ENCODE assay signal across 17 cellular contexts in the genomic region with DNA sequence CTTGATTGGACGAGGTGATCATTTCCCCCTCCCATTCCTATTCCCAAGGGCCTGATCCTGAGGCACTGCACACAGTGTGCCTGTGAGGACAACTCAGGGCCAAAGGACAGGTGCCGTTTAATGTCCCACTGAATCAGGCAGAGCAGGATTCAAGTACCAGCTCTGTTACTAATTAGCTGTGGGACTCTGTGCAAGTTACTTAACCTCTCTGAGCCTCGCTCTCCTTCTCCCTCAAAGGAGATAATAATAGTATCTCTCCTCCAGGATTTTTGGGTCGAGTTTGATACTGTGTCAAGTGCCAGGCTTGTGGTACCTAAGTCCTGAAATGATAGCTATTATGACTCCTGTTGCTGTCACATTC.
A peak's percentile ranks its signal among the peaks of the same experiment; 100 is the strongest.
DNase-seq lines count a peak whose midpoint lies in the region; ATAC-seq and TF ChIP-seq lines count a peak whose summit lies in the region.
"Had no signal": no experiment of that assay in that cellular context is flagged by ENCODE, and none has a peak within 500 bp of the region (broad histone marks: within the 10 kb centered on the region; RNA-seq: fewer than 3 reads in every experiment).

No MANE protein-coding gene starts in this region.

- H3K36me3 Mint-ChIP-seq in endodermal cell (ENCODE audit: low read depth) (no peaks in the 10 kb centered on the region), neural progenitor cell (no peaks in the 10 kb centered on the region)
- H3K36me3 Mint-ChIP-seq: CD8-positive, alpha-beta T cell had no signal

- no peak overlapping the region for H3K27ac Mint-ChIP-seq in endodermal cell
- H3K27ac Mint-ChIP-seq in neural progenitor cell: peak overlapping the region; percentile 81
- H3K27ac Mint-ChIP-seq: CD8-positive, alpha-beta T cell had no signal

- no peak overlapping the region for H3K4me3 Mint-ChIP-seq in endodermal cell
- no peak overlapping the region for H3K4me3 Mint-ChIP-seq in neural progenitor cell
- H3K4me3 Mint-ChIP-seq: CD8-positive, alpha-beta T cell had no signal

- ATAC-seq in GM21526 (IDR thresholded peaks at IDR 0.05; ENCODE audit: low FRiP score, unreplicated experiment) (peak; percentile 7), Right ventricle myocardium inferior (no peak)
- ATAC-seq: CD8-positive, alpha-beta T cell had no signal

- H3K36me3 ChIP-seq in endodermal cell (ENCODE audit: control insufficient read depth, insufficient read depth, low read length) (no peaks in the 10 kb centered on the region), neural progenitor cell (no peaks in the 10 kb centered on the region)

- H3K4me1 ChIP-seq in endodermal cell (ENCODE audit: control insufficient read depth, insufficient read depth, low read length) (no peaks in the 10 kb centered on the region), neural progenitor cell (peaks cover 29% of the 10 kb centered on the region)

- no peak overlapping the region for H3K4me3 ChIP-seq in endodermal cell (ENCODE audit: low read length)
- no peak overlapping the region for H3K4me3 ChIP-seq in neural progenitor cell
- H3K4me3 ChIP-seq: GM23248 had no signal

- H3K4me1 Mint-ChIP-seq in endodermal cell (peaks cover 22% of the 10 kb centered on the region), neural progenitor cell (peaks cover 71% of the 10 kb centered on the region)

- H3K27me3 ChIP-seq in endodermal cell (ENCODE audit: control insufficient read depth, insufficient read depth, low read length, poor library complexity, severe bottlenecking): no peaks in the 10 kb centered on the region
- peaks cover 61% of the 10 kb centered on the region for H3K27me3 ChIP-seq in neural progenitor cell

- intact Hi-C loops in Right ventricle myocardium inferior (cut with DNase I): no loop called here

- H3K9ac ChIP-seq in endodermal cell (ENCODE audit: extremely low read depth, low read length, poor library complexity, severe bottlenecking) (no peak overlapping the region), neural progenitor cell (no peak overlapping the region)
- H3K9ac ChIP-seq: GM23248 had no signal

- H3F3A ChIP-seq in neural progenitor cell (ENCODE audit: low read depth): no peaks in the 10 kb centered on the region

- H3K4me2 ChIP-seq in neural progenitor cell: no peak overlapping the region

- TF ChIP-seq CTCF in endodermal cell (conservative IDR thresholded peaks at IDR 0.05): no peak
- no peak for TF ChIP-seq CTCF in neural progenitor cell (IDR thresholded peaks at IDR 0.05)

- no peaks in the 10 kb centered on the region for H3K9me3 ChIP-seq in endodermal cell (ENCODE audit: control insufficient read depth, low read length)
- no peaks in the 10 kb centered on the region for H3K9me3 ChIP-seq in neural progenitor cell (ENCODE audit: low read depth)

- DNase-seq in endodermal cell (peak; percentile 22), neural progenitor cell (ENCODE audit: low spot score) (no peak), occipital lobe (lab: John Stamatoyannopoulos, UW) (no peak), Right ventricle myocardium inferior (ENCODE audit: missing footprints) (no peak), NCI-H1417 treated with DMSO at 0.1 percent for 48 hours (lab: John Stamatoyannopoulos, UW) (no peak)
- DNase-seq: AML-193; CD8-positive, alpha-beta T cell; DMS 273 treated with DMSO at 0.1 percent for 48 hours; DND-41; EL; GM23248; HCEC 1CT; IMR-90; Karpas-422; KBM-7 had no signal

- H3K9me3 Mint-ChIP-seq in endodermal cell (no peaks in the 10 kb centered on the region), neural progenitor cell (no peaks in the 10 kb centered on the region)
- H3K9me3 Mint-ChIP-seq: CD8-positive, alpha-beta T cell had no signal

- WGBS in endodermal cell (ENCODE audit: insufficient coverage in 1 of 2, insufficient read length in 1 of 2), 2 experiments: 75 to 91% methylated on average over 1 to 4 of the region's 4 CpGs

- no peak overlapping the region for H2AFZ ChIP-seq in neural progenitor cell (replicated peaks)
- H2AFZ ChIP-seq: GM23248 had no signal

- peaks cover 8% of the 10 kb centered on the region for H4K20me1 ChIP-seq in neural progenitor cell (ENCODE audit: low read depth)

- peaks cover 33% of the 10 kb centered on the region for H3K27me3 Mint-ChIP-seq in endodermal cell (ENCODE audit: insufficient read depth)
- peaks cover 9% of the 10 kb centered on the region for H3K27me3 Mint-ChIP-seq in neural progenitor cell (ENCODE audit: insufficient read depth, low read depth)

- H3K79me2 ChIP-seq in neural progenitor cell (ENCODE audit: low read depth): no peaks in the 10 kb centered on the region

- H3K27ac ChIP-seq in endodermal cell (ENCODE audit: low read depth, low read length): no peak overlapping the region
- no peak overlapping the region for H3K27ac ChIP-seq in neural progenitor cell
- H3K27ac ChIP-seq: GM23248, HL-60 had no signal
